In the genomic region with DNA sequence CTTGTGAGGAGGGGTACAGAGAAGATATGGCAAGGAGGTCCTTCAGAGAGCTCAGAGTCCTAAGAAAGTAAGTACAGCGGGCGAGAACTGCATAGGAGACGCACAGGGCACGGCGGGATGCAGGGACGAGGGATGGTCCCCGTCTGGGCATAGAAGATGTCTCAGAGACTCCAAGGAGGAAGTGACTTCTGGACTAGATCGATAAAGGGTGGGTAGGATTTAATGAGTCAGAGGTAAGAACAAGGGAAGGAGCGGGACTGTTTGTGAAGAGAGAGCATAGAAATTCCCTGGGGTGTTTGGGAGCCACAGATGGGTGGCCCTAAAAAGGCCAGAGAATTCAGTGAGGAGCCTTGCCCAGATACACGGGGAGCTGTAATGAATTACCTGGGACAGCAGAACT, we compare ENCODE assay signal across 19 cellular contexts.
DNase-seq lines count a peak whose midpoint lies in the region; ATAC-seq and TF ChIP-seq lines count a peak whose summit lies in the region.
"Had no signal": no experiment of that assay in that cellular context is flagged by ENCODE, and none has a peak within 500 bp of the region (broad histone marks: within the 10 kb centered on the region; RNA-seq: fewer than 3 reads in every experiment).

No MANE protein-coding gene starts in this region.

- no peak overlapping the region for H3K4me3 ChIP-seq in esophagus squamous epithelium
- no peak overlapping the region for H3K4me3 ChIP-seq in right cardiac atrium (ENCODE audit: low read length)
- H3K4me3 ChIP-seq: heart right ventricle, left lung, psoas muscle, skin epidermis had no signal

- intact Hi-C loops in activated CD4-positive, alpha-beta T cell treated with anti-CD3 and anti-CD28 coated beads for 36 hours (cut with DNase I, micrococcal nuclease) = no loop called here
- intact Hi-C loops in esophagus squamous epithelium (cut with DNase I) = no loop called here
- intact Hi-C loops in right cardiac atrium (cut with DNase I) = no loop called here

- peak overlapping the region; percentile 11 for H3K27ac Mint-ChIP-seq in activated CD4-positive, alpha-beta T cell treated with anti-CD3 and anti-CD28 coated beads for 36 hours
- H3K27ac Mint-ChIP-seq in T-helper 17 cell = peak overlapping the region; percentile 30
- H3K27ac Mint-ChIP-seq in central memory CD8-positive, alpha-beta T cell (ENCODE audit: low read depth) = peak overlapping the region; percentile 26
- peak overlapping the region; percentile 14 for H3K27ac Mint-ChIP-seq in stimulated activated memory B cell treated with anti-CD40 and anti-IgM and Interleukin-4, amounts not matched to agents 10 μg/mL and 1 μg/mL and 100 μg/mL, for 72 hours

- no peak overlapping the region for H3K27ac ChIP-seq in esophagus squamous epithelium
- H3K27ac ChIP-seq in right cardiac atrium (ENCODE audit: low read length) = no peak overlapping the region
- H3K27ac ChIP-seq: brain microvascular endothelial cell, heart right ventricle, psoas muscle had no signal

- WGBS in esophagus squamous epithelium, 2 donors = 83 to 89% methylated on average over 10 of the region's 10 CpGs
- WGBS in right cardiac atrium = 90% methylated on average over 10 of the region's 10 CpGs

- peaks cover 2% of the 10 kb centered on the region for H3K9me3 Mint-ChIP-seq in activated CD4-positive, alpha-beta T cell treated with anti-CD3 and anti-CD28 coated beads for 36 hours (ENCODE audit: low read depth)
- no peaks in the 10 kb centered on the region for H3K9me3 Mint-ChIP-seq in central memory CD8-positive, alpha-beta T cell
- no peaks in the 10 kb centered on the region for H3K9me3 Mint-ChIP-seq in stimulated activated memory B cell treated with anti-CD40 and anti-IgM and Interleukin-4, amounts not matched to agents 10 μg/mL and 1 μg/mL and 100 μg/mL, for 72 hours

- DNase-seq in activated CD4-positive, alpha-beta T cell treated with anti-CD3 and anti-CD28 coated beads for 36 hours = no peak
- DNase-seq in activated CD4-positive, alpha-beta T cell treated with anti-CD3 and anti-CD28 coated beads, Interleukin-2, amount 50 U/mL, for 4 hours = no peak
- DNase-seq in T-helper 17 cell (no peak), esophagus squamous epithelium (lab: John Stamatoyannopoulos, UW) (no peak), right cardiac atrium (no peak)
- DNase-seq in central memory CD8-positive, alpha-beta T cell (ENCODE audit: low spot score in 2 of 2) = no peak
- DNase-seq: 8988T; activated CD4-positive, alpha-beta T cell treated with anti-CD3 and anti-CD28 coated beads for 4 hours; AML-193; brain microvascular endothelial cell; EL; heart right ventricle; left lung; midbrain; psoas muscle; stimulated activated CD4-positive, alpha-beta T cell treated with anti-CD3 and anti-CD28 coated beads, Interleukin-4, amount 100 ng/mL, for 1 hour had no signal

- no peak for TF ChIP-seq POLR2A in esophagus squamous epithelium (IDR thresholded peaks at IDR 0.05)

- H3K27me3 Mint-ChIP-seq in activated CD4-positive, alpha-beta T cell treated with anti-CD3 and anti-CD28 coated beads for 36 hours = no peaks in the 10 kb centered on the region
- no peaks in the 10 kb centered on the region for H3K27me3 Mint-ChIP-seq in T-helper 17 cell
- H3K27me3 Mint-ChIP-seq in central memory CD8-positive, alpha-beta T cell = no peaks in the 10 kb centered on the region
- no peaks in the 10 kb centered on the region for H3K27me3 Mint-ChIP-seq in stimulated activated memory B cell treated with anti-CD40 and anti-IgM and Interleukin-4, amounts not matched to agents 10 μg/mL and 1 μg/mL and 100 μg/mL, for 72 hours

- peaks cover 19% of the 10 kb centered on the region for H3K4me1 Mint-ChIP-seq in activated CD4-positive, alpha-beta T cell treated with anti-CD3 and anti-CD28 coated beads for 36 hours
- peaks cover 18% of the 10 kb centered on the region for H3K4me1 Mint-ChIP-seq in T-helper 17 cell
- peaks cover 30% of the 10 kb centered on the region for H3K4me1 Mint-ChIP-seq in central memory CD8-positive, alpha-beta T cell
- H3K4me1 Mint-ChIP-seq in stimulated activated memory B cell treated with anti-CD40 and anti-IgM and Interleukin-4, amounts not matched to agents 10 μg/mL and 1 μg/mL and 100 μg/mL, for 72 hours = peaks cover 18% of the 10 kb centered on the region

- H3K27me3 ChIP-seq in esophagus squamous epithelium (no peaks in the 10 kb centered on the region), right cardiac atrium (ENCODE audit: control insufficient read depth, insufficient read depth) (no peaks in the 10 kb centered on the region)
- H3K27me3 ChIP-seq: brain microvascular endothelial cell, heart right ventricle, left lung had no signal

- POLR2A ChIA-PET in activated CD4-positive, alpha-beta T cell treated with anti-CD3 and anti-CD28 coated beads for 36 hours (lab: Charles Lee) = no interaction called here

- H3K4me1 ChIP-seq in esophagus squamous epithelium (peaks cover 0 to 5% (median 0%) of the 10 kb centered on the region in 3 donors), right cardiac atrium (ENCODE audit: control insufficient read depth, insufficient read depth, low read length) (no peaks in the 10 kb centered on the region)

- no peak for ATAC-seq in activated CD4-positive, alpha-beta T cell treated with anti-CD3 and anti-CD28 coated beads for 36 hours
- ATAC-seq in T-helper 17 cell = no peak
- ATAC-seq in central memory CD8-positive, alpha-beta T cell (replicated peaks; ENCODE audit: extremely low read depth, poor library complexity, severe bottlenecking) = no peak
- no peak for ATAC-seq in stimulated activated memory B cell treated with anti-CD40 and anti-IgM and Interleukin-4, amounts not matched to agents 10 μg/mL and 1 μg/mL and 100 μg/mL, for 72 hours
- ATAC-seq in GM18861 (IDR thresholded peaks at IDR 0.05; ENCODE audit: unreplicated experiment) = no peak
- no peak for ATAC-seq in right cardiac atrium
- ATAC-seq: heart right ventricle had no signal

- no peak for TF ChIP-seq CTCF in esophagus squamous epithelium (IDR thresholded peaks at IDR 0.05)

- CTCF ChIA-PET in activated CD4-positive, alpha-beta T cell treated with anti-CD3 and anti-CD28 coated beads for 36 hours (lab: Charles Lee) = interaction anchor here (0.6 kb wide), 1 partner anchor 60 kb away, joined by 3 read pairs; no protein-coding TSS in a partner anchor

- H3K9me3 ChIP-seq in T-helper 17 cell (ENCODE audit: control insufficient read depth, low read length, poor library complexity, severe bottlenecking) (no peaks in the 10 kb centered on the region), esophagus squamous epithelium (no peaks in the 10 kb centered on the region), right cardiac atrium (ENCODE audit: control insufficient read depth, low read length) (no peaks in the 10 kb centered on the region)
- H3K9me3 ChIP-seq: heart right ventricle, left lung, psoas muscle had no signal

- H3K36me3 ChIP-seq in esophagus squamous epithelium = peaks cover 0 to 46% (median 0%) of the 10 kb centered on the region in 3 donors
- H3K36me3 ChIP-seq: brain microvascular endothelial cell had no signal

- H3K36me3 Mint-ChIP-seq in activated CD4-positive, alpha-beta T cell treated with anti-CD3 and anti-CD28 coated beads for 36 hours (ENCODE audit: low read depth) = peaks cover 23% of the 10 kb centered on the region
- H3K36me3 Mint-ChIP-seq in T-helper 17 cell (ENCODE audit: low read depth) = peaks cover 11% of the 10 kb centered on the region
- H3K36me3 Mint-ChIP-seq in central memory CD8-positive, alpha-beta T cell (ENCODE audit: insufficient read depth) = peaks cover 10% of the 10 kb centered on the region
- peaks cover 31% of the 10 kb centered on the region for H3K36me3 Mint-ChIP-seq in stimulated activated memory B cell treated with anti-CD40 and anti-IgM and Interleukin-4, amounts not matched to agents 10 μg/mL and 1 μg/mL and 100 μg/mL, for 72 hours

- H3K4me3 Mint-ChIP-seq in activated CD4-positive, alpha-beta T cell treated with anti-CD3 and anti-CD28 coated beads for 36 hours = no peak overlapping the region
- no peak overlapping the region for H3K4me3 Mint-ChIP-seq in T-helper 17 cell
- no peak overlapping the region for H3K4me3 Mint-ChIP-seq in central memory CD8-positive, alpha-beta T cell
- H3K4me3 Mint-ChIP-seq in stimulated activated memory B cell treated with anti-CD40 and anti-IgM and Interleukin-4, amounts not matched to agents 10 μg/mL and 1 μg/mL and 100 μg/mL, for 72 hours = no peak overlapping the region
